In genomic region chr22:41091139-41092022, GRCh38 we compare ENCODE assay signal across 8 cellular contexts. TPM values are rescaled to one million over a fixed set of nuclear protein-coding genes. Genes with fewer than 3 reads are reported as not detected.
DNase-seq lines count a peak whose midpoint lies in the region; ATAC-seq and TF ChIP-seq lines count a peak whose summit lies in the region.

No MANE protein-coding gene starts in this region.

- H3K27ac ChIP-seq in C4-2B (peak overlapping the region; percentile 98), left lung (peak overlapping the region; percentile 100)

- peak overlapping the region; percentile 100 for H3K4me3 Mint-ChIP-seq in dendritic cell treated with granulocyte-macrophage colony-stimulating factor and Interleukin-4, amounts not matched to agents 40 ng/mL and 50 ng/mL, for 4 days

- H3K4me3 ChIP-seq in left lung: peak overlapping the region; percentile 82 to 91

- H3K9me3 ChIP-seq in left lung: no peaks in the 10 kb centered on the region

- no peaks in the 10 kb centered on the region for H3K27me3 Mint-ChIP-seq in dendritic cell treated with granulocyte-macrophage colony-stimulating factor and Interleukin-4, amounts not matched to agents 40 ng/mL and 50 ng/mL, for 4 days

- ATAC-seq in GM19395 (IDR thresholded peaks at IDR 0.05; ENCODE audit: unreplicated experiment): peak; percentile 60
- ATAC-seq in HG03558 (IDR thresholded peaks at IDR 0.05; ENCODE audit: extremely low read depth, unreplicated experiment): peak; percentile 32
- ATAC-seq in left lung: peak; percentile 94

- H3K27ac Mint-ChIP-seq in dendritic cell treated with granulocyte-macrophage colony-stimulating factor and Interleukin-4, amounts not matched to agents 40 ng/mL and 50 ng/mL, for 4 days: peak overlapping the region; percentile 100

- no peaks in the 10 kb centered on the region for H3K36me3 ChIP-seq in left lung

- no peak for TF ChIP-seq CTCF in C4-2B (conservative IDR thresholded peaks at IDR 0.05)
- TF ChIP-seq CTCF in left lung (IDR thresholded peaks at IDR 0.05): peak in 1 of 2 donors; percentile 17

- H3K27me3 ChIP-seq in left lung: no peaks in the 10 kb centered on the region

- intact Hi-C loops in dendritic cell treated with granulocyte-macrophage colony-stimulating factor and Interleukin-4, amounts not matched to agents 40 ng/mL and 50 ng/mL, for 4 days (cut with micrococcal nuclease): loop anchor here (1.0 to 5.0 kb wide), 4 partner anchors 69 to 169 kb away; partner anchors contain the start of gene RBX1
- intact Hi-C loops in left lung (cut with DNase I): loop anchor here in 1 of 2 donors (10.0 kb wide), 1 partner anchor 137 kb away; the partner anchor contains the start of gene RBX1

- peaks cover 8 to 30% of the 10 kb centered on the region in 2 donors for H3K4me1 ChIP-seq in left lung

- H3K9me3 Mint-ChIP-seq in dendritic cell treated with granulocyte-macrophage colony-stimulating factor and Interleukin-4, amounts not matched to agents 40 ng/mL and 50 ng/mL, for 4 days: no peaks in the 10 kb centered on the region

- DNase-seq in NCI-H748 treated with DMSO at 0.1 percent for 48 hours (lab: John Stamatoyannopoulos, UW): peak; percentile 99
- peak; percentile 99 for DNase-seq in activated CD4-positive, alpha-beta T cell treated with anti-CD3 and anti-CD28 coated beads, Interleukin-2, amount 50 U/mL, for 4 hours
- peak; percentile 99 to 100 for DNase-seq in left lung
- DNase-seq in stimulated activated CD4-positive, alpha-beta T cell treated with anti-CD3 and anti-CD28 coated beads, Interleukin-2, amount 100 ng/mL, for 4 hours (ENCODE audit: low read depth): peak; percentile 99

- peaks cover 32% of the 10 kb centered on the region for H3K4me1 Mint-ChIP-seq in dendritic cell treated with granulocyte-macrophage colony-stimulating factor and Interleukin-4, amounts not matched to agents 40 ng/mL and 50 ng/mL, for 4 days (ENCODE audit: low read depth)

- peaks cover 38% of the 10 kb centered on the region for H3K36me3 Mint-ChIP-seq in dendritic cell treated with granulocyte-macrophage colony-stimulating factor and Interleukin-4, amounts not matched to agents 40 ng/mL and 50 ng/mL, for 4 days (ENCODE audit: low read depth)

RNA-seq across cellular contexts. Expression of gene EP300, which starts 1.0 kb away (rescaled TPM):
- total RNA-seq in left lung: 10 to 100 TPM; 63.3 to 73.8 TPM

Comparison
In these comparisons a context has a peak if more than half of its experiments do, and no peak if none do; other contexts are left out.
1. Peak in every context shown above with its lines: DNase-seq, ATAC-seq, H3K4me3 ChIP-seq and H3K27ac ChIP-seq.
2. ATAC-seq: peak in every context shown above with its lines; median percentile 94 in left lung; 60 in GM19395; 32 in HG03558.